ENCODE assay signal across 1 cellular context in the genomic region with DNA sequence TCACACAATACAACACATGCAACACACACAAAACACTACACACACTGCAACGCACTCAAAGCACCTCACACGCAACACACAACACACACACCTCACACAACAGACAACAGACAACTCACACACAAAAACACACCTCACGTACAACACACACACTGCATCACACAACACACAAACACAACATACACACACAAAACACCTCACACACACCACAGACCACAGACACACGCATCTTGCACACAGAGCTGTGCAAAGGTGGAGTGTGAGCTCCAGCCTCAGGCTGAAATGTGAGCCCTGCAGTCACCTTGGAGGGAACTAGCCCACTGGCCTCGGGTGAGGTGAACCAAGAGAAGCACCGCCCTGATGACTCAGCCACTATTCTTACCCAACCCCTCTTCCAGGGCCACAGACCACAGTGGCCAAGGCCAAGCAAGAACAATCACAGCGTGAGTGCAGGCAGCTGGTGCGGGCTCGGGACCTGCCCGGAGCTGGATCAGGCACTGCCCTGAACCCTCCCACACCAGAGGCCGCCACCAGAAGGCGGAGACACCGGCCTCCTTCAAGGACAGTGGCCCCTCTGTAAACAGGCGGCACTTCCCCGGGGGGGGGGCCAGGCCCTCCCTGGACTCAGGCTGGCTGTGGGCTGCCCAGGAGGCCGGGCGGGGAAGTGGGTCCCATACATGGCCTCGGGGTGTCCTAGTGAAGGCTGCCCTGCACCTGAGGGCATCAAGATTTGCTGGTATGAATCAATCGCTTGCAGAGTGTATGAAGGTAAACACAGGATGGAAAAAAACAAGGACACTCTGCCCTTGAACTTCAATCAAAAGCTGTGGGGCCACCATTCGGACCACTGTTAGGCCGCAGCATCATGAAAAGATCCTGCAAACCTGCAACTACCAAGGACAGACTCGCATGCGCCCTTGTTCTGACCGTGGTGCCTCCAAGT.
TF ChIP-seq lines count a peak whose summit lies in the region.

No MANE protein-coding gene starts in this region.

TF ChIP-seq in HepG2, 621 proteins besides CTCF, POLR2A, EP300 and RAD21 (continued from another document and continues in another):
- TF ChIP-seq, protein P1, sequence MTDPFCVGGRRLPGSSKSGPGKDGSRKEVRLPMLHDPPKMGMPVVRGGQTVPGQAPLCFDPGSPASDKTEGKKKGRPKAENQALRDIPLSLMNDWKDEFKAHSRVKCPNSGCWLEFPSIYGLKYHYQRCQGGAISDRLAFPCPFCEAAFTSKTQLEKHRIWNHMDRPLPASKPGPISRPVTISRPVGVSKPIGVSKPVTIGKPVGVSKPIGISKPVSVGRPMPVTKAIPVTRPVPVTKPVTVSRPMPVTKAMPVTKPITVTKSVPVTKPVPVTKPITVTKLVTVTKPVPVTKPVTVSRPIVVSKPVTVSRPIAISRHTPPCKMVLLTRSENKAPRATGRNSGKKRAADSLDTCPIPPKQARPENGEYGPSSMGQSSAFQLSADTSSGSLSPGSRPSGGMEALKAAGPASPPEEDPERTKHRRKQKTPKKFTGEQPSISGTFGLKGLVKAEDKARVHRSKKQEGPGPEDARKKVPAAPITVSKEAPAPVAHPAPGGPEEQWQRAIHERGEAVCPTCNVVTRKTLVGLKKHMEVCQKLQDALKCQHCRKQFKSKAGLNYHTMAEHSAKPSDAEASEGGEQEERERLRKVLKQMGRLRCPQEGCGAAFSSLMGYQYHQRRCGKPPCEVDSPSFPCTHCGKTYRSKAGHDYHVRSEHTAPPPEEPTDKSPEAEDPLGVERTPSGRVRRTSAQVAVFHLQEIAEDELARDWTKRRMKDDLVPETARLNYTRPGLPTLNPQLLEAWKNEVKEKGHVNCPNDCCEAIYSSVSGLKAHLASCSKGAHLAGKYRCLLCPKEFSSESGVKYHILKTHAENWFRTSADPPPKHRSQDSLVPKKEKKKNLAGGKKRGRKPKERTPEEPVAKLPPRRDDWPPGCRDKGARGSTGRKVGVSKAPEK (CRISPR knock-in tag; IDR thresholded peaks at IDR 0.05; ENCODE audit: borderline replicate concordance): no peak
- TF ChIP-seq ZNF232 (CRISPR knock-in tag; IDR thresholded peaks at IDR 0.05; ENCODE audit: borderline replicate concordance) (0 out of 2 replicates have a peak, but pooled peaks have one; percentile 54), ZNF30 (CRISPR knock-in tag; IDR thresholded peaks at IDR 0.05) (no peak), ZNF317 (CRISPR knock-in tag; IDR thresholded peaks at IDR 0.05) (peak; percentile 84), ZNF160 (CRISPR knock-in tag; IDR thresholded peaks at IDR 0.05) (peak; percentile 13; the same call in 1 of the 2 replicates), SATB2 (CRISPR knock-in tag; IDR thresholded peaks at IDR 0.05) (no peak), EEA1 (CRISPR knock-in tag; IDR thresholded peaks at IDR 0.05; ENCODE audit: borderline replicate concordance) (no peak), NFKBIZ (CRISPR knock-in tag; IDR thresholded peaks at IDR 0.05) (peak; percentile 69), GATA4 (IDR thresholded peaks at IDR 0.05; ENCODE audit: borderline replicate concordance, low read depth) (peak; percentile 46; the same call in 1 of the 2 replicates), DNMT3B (CRISPR knock-in tag; conservative IDR thresholded peaks at IDR 0.05) (peak; percentile 60; the same call in 1 of the 2 replicates), ZNF484 (CRISPR knock-in tag; IDR thresholded peaks at IDR 0.05; ENCODE audit: borderline replicate concordance, low read depth) (no peak), DPF2 (CRISPR knock-in tag; IDR thresholded peaks at IDR 0.05; ENCODE audit: borderline replicate concordance, low read depth) (peak; percentile 91), HCFC1 (IDR thresholded peaks at IDR 0.05; ENCODE audit: low read depth, low read length) (no peak), ZNF781 (CRISPR knock-in tag; IDR thresholded peaks at IDR 0.05; ENCODE audit: borderline replicate concordance, not compliant biosample characterization) (no peak), TEAD2 (CRISPR knock-in tag; IDR thresholded peaks at IDR 0.05) (no peak), U2AF1 (optimal IDR thresholded peaks at IDR 0.05; ENCODE audit: low read depth, low read length) (peak; percentile 11), FLYWCH1 (CRISPR knock-in tag; IDR thresholded peaks at IDR 0.05) (no peak), MXD4 (CRISPR knock-in tag; IDR thresholded peaks at IDR 0.05) (peak; percentile 75; the same call in 1 of the 2 replicates), TP53 (CRISPR knock-in tag; conservative IDR thresholded peaks at IDR 0.05) (peak; percentile 33; the same call in 1 of the 2 replicates), TBX2 (CRISPR knock-in tag; IDR thresholded peaks at IDR 0.05; ENCODE audit: borderline replicate concordance) (peak; percentile 97)
- TF ChIP-seq, protein P2, sequence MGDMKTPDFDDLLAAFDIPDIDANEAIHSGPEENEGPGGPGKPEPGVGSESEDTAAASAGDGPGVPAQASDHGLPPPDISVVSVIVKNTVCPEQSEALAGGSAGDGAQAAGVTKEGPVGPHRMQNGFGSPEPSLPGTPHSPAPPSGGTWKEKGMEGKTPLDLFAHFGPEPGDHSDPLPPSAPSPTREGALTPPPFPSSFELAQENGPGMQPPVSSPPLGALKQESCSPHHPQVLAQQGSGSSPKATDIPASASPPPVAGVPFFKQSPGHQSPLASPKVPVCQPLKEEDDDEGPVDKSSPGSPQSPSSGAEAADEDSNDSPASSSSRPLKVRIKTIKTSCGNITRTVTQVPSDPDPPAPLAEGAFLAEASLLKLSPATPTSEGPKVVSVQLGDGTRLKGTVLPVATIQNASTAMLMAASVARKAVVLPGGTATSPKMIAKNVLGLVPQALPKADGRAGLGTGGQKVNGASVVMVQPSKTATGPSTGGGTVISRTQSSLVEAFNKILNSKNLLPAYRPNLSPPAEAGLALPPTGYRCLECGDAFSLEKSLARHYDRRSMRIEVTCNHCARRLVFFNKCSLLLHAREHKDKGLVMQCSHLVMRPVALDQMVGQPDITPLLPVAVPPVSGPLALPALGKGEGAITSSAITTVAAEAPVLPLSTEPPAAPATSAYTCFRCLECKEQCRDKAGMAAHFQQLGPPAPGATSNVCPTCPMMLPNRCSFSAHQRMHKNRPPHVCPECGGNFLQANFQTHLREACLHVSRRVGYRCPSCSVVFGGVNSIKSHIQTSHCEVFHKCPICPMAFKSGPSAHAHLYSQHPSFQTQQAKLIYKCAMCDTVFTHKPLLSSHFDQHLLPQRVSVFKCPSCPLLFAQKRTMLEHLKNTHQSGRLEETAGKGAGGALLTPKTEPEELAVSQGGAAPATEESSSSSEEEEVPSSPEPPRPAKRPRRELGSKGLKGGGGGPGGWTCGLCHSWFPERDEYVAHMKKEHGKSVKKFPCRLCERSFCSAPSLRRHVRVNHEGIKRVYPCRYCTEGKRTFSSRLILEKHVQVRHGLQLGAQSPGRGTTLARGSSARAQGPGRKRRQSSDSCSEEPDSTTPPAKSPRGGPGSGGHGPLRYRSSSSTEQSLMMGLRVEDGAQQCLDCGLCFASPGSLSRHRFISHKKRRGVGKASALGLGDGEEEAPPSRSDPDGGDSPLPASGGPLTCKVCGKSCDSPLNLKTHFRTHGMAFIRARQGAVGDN (CRISPR knock-in tag; IDR thresholded peaks at IDR 0.05): peak; percentile 100
- TF ChIP-seq, protein P3, sequence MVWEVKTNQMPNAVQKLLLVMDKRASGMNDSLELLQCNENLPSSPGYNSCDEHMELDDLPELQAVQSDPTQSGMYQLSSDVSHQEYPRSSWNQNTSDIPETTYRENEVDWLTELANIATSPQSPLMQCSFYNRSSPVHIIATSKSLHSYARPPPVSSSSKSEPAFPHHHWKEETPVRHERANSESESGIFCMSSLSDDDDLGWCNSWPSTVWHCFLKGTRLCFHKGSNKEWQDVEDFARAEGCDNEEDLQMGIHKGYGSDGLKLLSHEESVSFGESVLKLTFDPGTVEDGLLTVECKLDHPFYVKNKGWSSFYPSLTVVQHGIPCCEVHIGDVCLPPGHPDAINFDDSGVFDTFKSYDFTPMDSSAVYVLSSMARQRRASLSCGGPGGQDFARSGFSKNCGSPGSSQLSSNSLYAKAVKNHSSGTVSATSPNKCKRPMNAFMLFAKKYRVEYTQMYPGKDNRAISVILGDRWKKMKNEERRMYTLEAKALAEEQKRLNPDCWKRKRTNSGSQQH (CRISPR knock-in tag; IDR thresholded peaks at IDR 0.05; ENCODE audit: low read depth): peak; percentile 86; the same call in 1 of the 2 replicates
- TF ChIP-seq, protein P4, sequence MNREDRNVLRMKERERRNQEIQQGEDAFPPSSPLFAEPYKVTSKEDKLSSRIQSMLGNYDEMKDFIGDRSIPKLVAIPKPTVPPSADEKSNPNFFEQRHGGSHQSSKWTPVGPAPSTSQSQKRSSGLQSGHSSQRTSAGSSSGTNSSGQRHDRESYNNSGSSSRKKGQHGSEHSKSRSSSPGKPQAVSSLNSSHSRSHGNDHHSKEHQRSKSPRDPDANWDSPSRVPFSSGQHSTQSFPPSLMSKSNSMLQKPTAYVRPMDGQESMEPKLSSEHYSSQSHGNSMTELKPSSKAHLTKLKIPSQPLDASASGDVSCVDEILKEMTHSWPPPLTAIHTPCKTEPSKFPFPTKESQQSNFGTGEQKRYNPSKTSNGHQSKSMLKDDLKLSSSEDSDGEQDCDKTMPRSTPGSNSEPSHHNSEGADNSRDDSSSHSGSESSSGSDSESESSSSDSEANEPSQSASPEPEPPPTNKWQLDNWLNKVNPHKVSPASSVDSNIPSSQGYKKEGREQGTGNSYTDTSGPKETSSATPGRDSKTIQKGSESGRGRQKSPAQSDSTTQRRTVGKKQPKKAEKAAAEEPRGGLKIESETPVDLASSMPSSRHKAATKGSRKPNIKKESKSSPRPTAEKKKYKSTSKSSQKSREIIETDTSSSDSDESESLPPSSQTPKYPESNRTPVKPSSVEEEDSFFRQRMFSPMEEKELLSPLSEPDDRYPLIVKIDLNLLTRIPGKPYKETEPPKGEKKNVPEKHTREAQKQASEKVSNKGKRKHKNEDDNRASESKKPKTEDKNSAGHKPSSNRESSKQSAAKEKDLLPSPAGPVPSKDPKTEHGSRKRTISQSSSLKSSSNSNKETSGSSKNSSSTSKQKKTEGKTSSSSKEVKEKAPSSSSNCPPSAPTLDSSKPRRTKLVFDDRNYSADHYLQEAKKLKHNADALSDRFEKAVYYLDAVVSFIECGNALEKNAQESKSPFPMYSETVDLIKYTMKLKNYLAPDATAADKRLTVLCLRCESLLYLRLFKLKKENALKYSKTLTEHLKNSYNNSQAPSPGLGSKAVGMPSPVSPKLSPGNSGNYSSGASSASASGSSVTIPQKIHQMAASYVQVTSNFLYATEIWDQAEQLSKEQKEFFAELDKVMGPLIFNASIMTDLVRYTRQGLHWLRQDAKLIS (CRISPR knock-in tag; IDR thresholded peaks at IDR 0.05): peak; percentile 90; the same call in 1 of the 2 replicates
- TF ChIP-seq, protein P5, sequence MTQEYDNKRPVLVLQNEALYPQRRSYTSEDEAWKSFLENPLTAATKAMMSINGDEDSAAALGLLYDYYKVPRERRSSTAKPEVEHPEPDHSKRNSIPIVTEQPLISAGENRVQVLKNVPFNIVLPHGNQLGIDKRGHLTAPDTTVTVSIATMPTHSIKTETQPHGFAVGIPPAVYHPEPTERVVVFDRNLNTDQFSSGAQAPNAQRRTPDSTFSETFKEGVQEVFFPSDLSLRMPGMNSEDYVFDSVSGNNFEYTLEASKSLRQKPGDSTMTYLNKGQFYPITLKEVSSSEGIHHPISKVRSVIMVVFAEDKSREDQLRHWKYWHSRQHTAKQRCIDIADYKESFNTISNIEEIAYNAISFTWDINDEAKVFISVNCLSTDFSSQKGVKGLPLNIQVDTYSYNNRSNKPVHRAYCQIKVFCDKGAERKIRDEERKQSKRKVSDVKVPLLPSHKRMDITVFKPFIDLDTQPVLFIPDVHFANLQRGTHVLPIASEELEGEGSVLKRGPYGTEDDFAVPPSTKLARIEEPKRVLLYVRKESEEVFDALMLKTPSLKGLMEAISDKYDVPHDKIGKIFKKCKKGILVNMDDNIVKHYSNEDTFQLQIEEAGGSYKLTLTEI (CRISPR knock-in tag; conservative IDR thresholded peaks at IDR 0.05): no peak
- TF ChIP-seq, protein P6, sequence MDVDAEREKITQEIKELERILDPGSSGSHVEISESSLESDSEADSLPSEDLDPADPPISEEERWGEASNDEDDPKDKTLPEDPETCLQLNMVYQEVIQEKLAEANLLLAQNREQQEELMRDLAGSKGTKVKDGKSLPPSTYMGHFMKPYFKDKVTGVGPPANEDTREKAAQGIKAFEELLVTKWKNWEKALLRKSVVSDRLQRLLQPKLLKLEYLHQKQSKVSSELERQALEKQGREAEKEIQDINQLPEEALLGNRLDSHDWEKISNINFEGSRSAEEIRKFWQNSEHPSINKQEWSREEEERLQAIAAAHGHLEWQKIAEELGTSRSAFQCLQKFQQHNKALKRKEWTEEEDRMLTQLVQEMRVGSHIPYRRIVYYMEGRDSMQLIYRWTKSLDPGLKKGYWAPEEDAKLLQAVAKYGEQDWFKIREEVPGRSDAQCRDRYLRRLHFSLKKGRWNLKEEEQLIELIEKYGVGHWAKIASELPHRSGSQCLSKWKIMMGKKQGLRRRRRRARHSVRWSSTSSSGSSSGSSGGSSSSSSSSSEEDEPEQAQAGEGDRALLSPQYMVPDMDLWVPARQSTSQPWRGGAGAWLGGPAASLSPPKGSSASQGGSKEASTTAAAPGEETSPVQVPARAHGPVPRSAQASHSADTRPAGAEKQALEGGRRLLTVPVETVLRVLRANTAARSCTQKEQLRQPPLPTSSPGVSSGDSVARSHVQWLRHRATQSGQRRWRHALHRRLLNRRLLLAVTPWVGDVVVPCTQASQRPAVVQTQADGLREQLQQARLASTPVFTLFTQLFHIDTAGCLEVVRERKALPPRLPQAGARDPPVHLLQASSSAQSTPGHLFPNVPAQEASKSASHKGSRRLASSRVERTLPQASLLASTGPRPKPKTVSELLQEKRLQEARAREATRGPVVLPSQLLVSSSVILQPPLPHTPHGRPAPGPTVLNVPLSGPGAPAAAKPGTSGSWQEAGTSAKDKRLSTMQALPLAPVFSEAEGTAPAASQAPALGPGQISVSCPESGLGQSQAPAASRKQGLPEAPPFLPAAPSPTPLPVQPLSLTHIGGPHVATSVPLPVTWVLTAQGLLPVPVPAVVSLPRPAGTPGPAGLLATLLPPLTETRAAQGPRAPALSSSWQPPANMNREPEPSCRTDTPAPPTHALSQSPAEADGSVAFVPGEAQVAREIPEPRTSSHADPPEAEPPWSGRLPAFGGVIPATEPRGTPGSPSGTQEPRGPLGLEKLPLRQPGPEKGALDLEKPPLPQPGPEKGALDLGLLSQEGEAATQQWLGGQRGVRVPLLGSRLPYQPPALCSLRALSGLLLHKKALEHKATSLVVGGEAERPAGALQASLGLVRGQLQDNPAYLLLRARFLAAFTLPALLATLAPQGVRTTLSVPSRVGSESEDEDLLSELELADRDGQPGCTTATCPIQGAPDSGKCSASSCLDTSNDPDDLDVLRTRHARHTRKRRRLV (CRISPR knock-in tag; IDR thresholded peaks at IDR 0.05): no peak
